8 cellular contexts compared by ENCODE assay signal in the genomic region with DNA sequence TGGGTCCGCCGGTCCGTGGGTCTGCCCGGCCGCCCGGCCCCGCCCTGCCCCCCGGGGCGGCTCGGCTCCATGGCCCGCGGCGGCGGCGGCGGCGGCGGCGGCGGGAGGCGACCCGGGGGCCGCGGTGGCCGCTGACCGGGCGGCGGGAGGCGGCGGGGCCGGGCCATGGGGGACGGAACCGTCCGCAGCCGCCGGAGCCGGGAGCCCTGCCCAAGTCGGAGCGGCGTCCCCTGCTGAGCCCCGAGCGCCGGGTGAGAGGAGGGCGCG. TPM values are rescaled to one million over a fixed set of nuclear protein-coding genes. Genes with fewer than 3 reads are reported as not detected.
DNase-seq lines count a peak whose midpoint lies in the region; TF ChIP-seq lines count a peak whose summit lies in the region.
"Had no signal": no experiment of that assay in that cellular context is flagged by ENCODE, and none has a peak within 500 bp of the region (broad histone marks: within the 10 kb centered on the region; RNA-seq: fewer than 3 reads in every experiment).

No MANE protein-coding gene starts in this region.

- DNase-seq in esophagus squamous epithelium (lab: John Stamatoyannopoulos, UW) (no peak), stomach (no peak), HCEC 1CT (no peak)
- no peak for DNase-seq in activated naive CD4-positive, alpha-beta T cell treated with anti-CD3 and anti-CD28 coated beads for 36 hours
- DNase-seq in activated T-helper 2 cell treated with anti-CD3 and anti-CD28 coated beads, Interferon-gamma antibody, Interleukin-2, Interleukin-4, amounts not matched to agents 10 μg/mL and 5 μg/mL and 100 μg/mL, durations not matched to agents 14 hours and 24 hours and 36 hours (ENCODE audit: low spot score): no peak

- TF ChIP-seq POLR2A in esophagus squamous epithelium (IDR thresholded peaks at IDR 0.05) (no peak), stomach (IDR thresholded peaks at IDR 0.05) (no peak)

- H3K27ac Mint-ChIP-seq in activated naive CD4-positive, alpha-beta T cell treated with anti-CD3 and anti-CD28 coated beads for 36 hours: no peak overlapping the region
- no peak overlapping the region for H3K27ac Mint-ChIP-seq in activated T-helper 2 cell treated with anti-CD3 and anti-CD28 coated beads, Interferon-gamma antibody, Interleukin-2, Interleukin-4, amounts not matched to agents 10 μg/mL and 5 μg/mL and 100 μg/mL, durations not matched to agents 14 hours and 24 hours and 36 hours

- no peak overlapping the region for H3K4me2 ChIP-seq in KMS-11

- H2AFZ ChIP-seq in KMS-11 (ENCODE audit: low read depth): peak overlapping the region; percentile 22; the same call in 1 of the 2 replicates

- peaks cover 33% of the 10 kb centered on the region for H3K36me3 Mint-ChIP-seq in activated naive CD4-positive, alpha-beta T cell treated with anti-CD3 and anti-CD28 coated beads for 36 hours (ENCODE audit: low read depth)
- peaks cover 47% of the 10 kb centered on the region for H3K36me3 Mint-ChIP-seq in activated T-helper 2 cell treated with anti-CD3 and anti-CD28 coated beads, Interferon-gamma antibody, Interleukin-2, Interleukin-4, amounts not matched to agents 10 μg/mL and 5 μg/mL and 100 μg/mL, durations not matched to agents 14 hours and 24 hours and 36 hours (ENCODE audit: low read depth)

- H3K36me3 ChIP-seq in KMS-11 (ENCODE audit: insufficient read depth): no peaks in the 10 kb centered on the region
- H3K36me3 ChIP-seq in esophagus squamous epithelium: peaks cover 12 to 53% (median 15%) of the 10 kb centered on the region in 3 donors
- peaks cover 10 to 50% (median 28%) of the 10 kb centered on the region in 4 donors for H3K36me3 ChIP-seq in stomach

- no peaks in the 10 kb centered on the region for H3K9me3 ChIP-seq in esophagus squamous epithelium
- H3K9me3 ChIP-seq in stomach: no peaks in the 10 kb centered on the region

- peaks cover 44% of the 10 kb centered on the region for H3K79me2 ChIP-seq in KMS-11 (ENCODE audit: insufficient read depth, low read depth)

- H3K27me3 ChIP-seq in KMS-11 (ENCODE audit: insufficient read depth, low read depth) (no peaks in the 10 kb centered on the region), esophagus squamous epithelium (no peaks in the 10 kb centered on the region), stomach (no peaks in the 10 kb centered on the region)

- H3K9ac ChIP-seq in KMS-11: peak overlapping the region; percentile 79

- no CpG with 5 or more reads among the region's 45 CpGs for WGBS in esophagus squamous epithelium, 2 donors
- WGBS in stomach, 5 donors: 0 to 3% (median 2%) methylated on average over 3 to 39 of the region's 45 CpGs; no CpG with 5 or more reads in 1 of the 5 donors

- TF ChIP-seq CTCF in KMS-11 (conservative IDR thresholded peaks at IDR 0.05; ENCODE audit: low read depth, low read length) (no peak), esophagus squamous epithelium (IDR thresholded peaks at IDR 0.05) (no peak), stomach (IDR thresholded peaks at IDR 0.05) (no peak)

- H3K27me3 Mint-ChIP-seq in activated naive CD4-positive, alpha-beta T cell treated with anti-CD3 and anti-CD28 coated beads for 36 hours (ENCODE audit: low read depth): no peaks in the 10 kb centered on the region
- no peaks in the 10 kb centered on the region for H3K27me3 Mint-ChIP-seq in activated T-helper 2 cell treated with anti-CD3 and anti-CD28 coated beads, Interferon-gamma antibody, Interleukin-2, Interleukin-4, amounts not matched to agents 10 μg/mL and 5 μg/mL and 100 μg/mL, durations not matched to agents 14 hours and 24 hours and 36 hours (ENCODE audit: low read depth)
- H3K27me3 Mint-ChIP-seq: activated naive CD8-positive, alpha-beta T cell; stimulated activated naive CD8-positive, alpha-beta T cell treated with anti-CD3 and anti-CD28 coated beads, Interleukin-15, amount 100 ng/mL, for 72 hours had no signal

- H3K27ac ChIP-seq in KMS-11: peak overlapping the region; percentile 39
- H3K27ac ChIP-seq in esophagus squamous epithelium: peak overlapping the region; percentile 47 to 84 (median 80)
- H3K27ac ChIP-seq in stomach: peak overlapping the region; percentile 41 to 83 (median 76)

- H3K4me1 ChIP-seq in KMS-11 (ENCODE audit: low read depth, poor library complexity, severe bottlenecking) (peaks cover 31% of the 10 kb centered on the region), esophagus squamous epithelium (peaks cover 44 to 69% (median 49%) of the 10 kb centered on the region in 3 donors), stomach (peaks cover 46 to 64% (median 59%) of the 10 kb centered on the region in 4 donors)

- CTCF ChIA-PET in activated naive CD4-positive, alpha-beta T cell treated with anti-CD3 and anti-CD28 coated beads for 36 hours (lab: Charles Lee): no interaction called here

- H3K4me1 Mint-ChIP-seq in activated naive CD4-positive, alpha-beta T cell treated with anti-CD3 and anti-CD28 coated beads for 36 hours (ENCODE audit: low read depth): peaks cover 36% of the 10 kb centered on the region
- peaks cover 37% of the 10 kb centered on the region for H3K4me1 Mint-ChIP-seq in activated T-helper 2 cell treated with anti-CD3 and anti-CD28 coated beads, Interferon-gamma antibody, Interleukin-2, Interleukin-4, amounts not matched to agents 10 μg/mL and 5 μg/mL and 100 μg/mL, durations not matched to agents 14 hours and 24 hours and 36 hours (ENCODE audit: low read depth)

- intact Hi-C loops in esophagus squamous epithelium (cut with DNase I): no loop called here
- intact Hi-C loops in stomach (cut with DNase I; ENCODE audit: low total_unique reads): no loop called here
- intact Hi-C loops in activated naive CD4-positive, alpha-beta T cell treated with anti-CD3 and anti-CD28 coated beads for 36 hours (cut with micrococcal nuclease): no loop called here
- intact Hi-C loops in activated T-helper 2 cell treated with anti-CD3 and anti-CD28 coated beads, Interferon-gamma antibody, Interleukin-2, Interleukin-4, amounts not matched to agents 10 μg/mL and 5 μg/mL and 100 μg/mL, durations not matched to agents 14 hours and 24 hours and 36 hours (cut with micrococcal nuclease): no loop called here

- no peak for TF ChIP-seq EP300 in stomach (IDR thresholded peaks at IDR 0.05)

- no peaks in the 10 kb centered on the region for H3K9me3 Mint-ChIP-seq in activated naive CD4-positive, alpha-beta T cell treated with anti-CD3 and anti-CD28 coated beads for 36 hours
- no peaks in the 10 kb centered on the region for H3K9me3 Mint-ChIP-seq in activated T-helper 2 cell treated with anti-CD3 and anti-CD28 coated beads, Interferon-gamma antibody, Interleukin-2, Interleukin-4, amounts not matched to agents 10 μg/mL and 5 μg/mL and 100 μg/mL, durations not matched to agents 14 hours and 24 hours and 36 hours
- H3K9me3 Mint-ChIP-seq: stimulated activated naive CD8-positive, alpha-beta T cell treated with anti-CD3 and anti-CD28 coated beads, Interleukin-15, amount 100 ng/mL, for 72 hours had no signal

- H3K4me3 Mint-ChIP-seq in activated naive CD4-positive, alpha-beta T cell treated with anti-CD3 and anti-CD28 coated beads for 36 hours: no peak overlapping the region
- no peak overlapping the region for H3K4me3 Mint-ChIP-seq in activated T-helper 2 cell treated with anti-CD3 and anti-CD28 coated beads, Interferon-gamma antibody, Interleukin-2, Interleukin-4, amounts not matched to agents 10 μg/mL and 5 μg/mL and 100 μg/mL, durations not matched to agents 14 hours and 24 hours and 36 hours (ENCODE audit: low read depth)

- no peak overlapping the region for H3K4me3 ChIP-seq in KMS-11 (IDR thresholded peaks at IDR 0.05; ENCODE audit: insufficient read depth, low read depth, low read length)
- H3K4me3 ChIP-seq in esophagus squamous epithelium: peak overlapping the region; percentile 61 to 94 (median 74)
- peak overlapping the region; percentile 70 to 94 (median 88) for H3K4me3 ChIP-seq in stomach

- no peaks in the 10 kb centered on the region for H4K20me1 ChIP-seq in KMS-11 (ENCODE audit: insufficient read depth)

RNA-seq across cellular contexts. Expression of gene B4GALT2, which starts 0.2 kb away (rescaled TPM):
- 10 to 100 TPM; 38.9 to 59.3 (median 48.3) TPM for total RNA-seq in esophagus squamous epithelium
- 10 to 100 TPM; 15.2 to 30.9 (median 23.8) TPM for total RNA-seq in stomach
- 10 to 100 TPM; 19.9 to 37.4 (median 21.3) TPM for polyA plus RNA-seq in stomach
- total RNA-seq in activated naive CD4-positive, alpha-beta T cell treated with anti-CD3 and anti-CD28 coated beads for 36 hours: 10 to 100 TPM; 18.7 to 19.2 TPM
- 53.9 and 57.7 TPM in 2 replicates for total RNA-seq in activated T-helper 2 cell treated with anti-CD3 and anti-CD28 coated beads, Interferon-gamma antibody, Interleukin-2, Interleukin-4, amounts not matched to agents 10 μg/mL and 5 μg/mL and 100 μg/mL, durations not matched to agents 14 hours and 24 hours and 36 hours

RNA-seq across cellular contexts. Expression of gene ATP6V0B, which starts 4.4 kb away (rescaled TPM):
- total RNA-seq in esophagus squamous epithelium (100 to 1,000 TPM in 3 of 4 donors, 10 to 100 TPM in 1; 70.1 to 169 (median 135) TPM), stomach (100 to 1,000 TPM in 1 of 5 donors, 10 to 100 TPM in 4; 32.1 to 142 (median 85.2) TPM)
- polyA plus RNA-seq in stomach: 100 to 1,000 TPM in 2 of 3 donors, 10 to 100 TPM in 1; 94.7 to 188 (median 162) TPM
- total RNA-seq in activated naive CD4-positive, alpha-beta T cell treated with anti-CD3 and anti-CD28 coated beads for 36 hours: 10 to 100 TPM; 44.2 to 52.6 TPM
- 156 and 160 TPM in 2 replicates for total RNA-seq in activated T-helper 2 cell treated with anti-CD3 and anti-CD28 coated beads, Interferon-gamma antibody, Interleukin-2, Interleukin-4, amounts not matched to agents 10 μg/mL and 5 μg/mL and 100 μg/mL, durations not matched to agents 14 hours and 24 hours and 36 hours

RNA-seq across cellular contexts. Expression of gene DPH2, which starts 9.4 kb away (rescaled TPM):
- total RNA-seq in esophagus squamous epithelium (10 to 100 TPM; 14.0 to 34.6 (median 27.7) TPM), stomach (10 to 100 TPM in 4 of 5 donors, 1 to 10 TPM in 1; 6.4 to 93.2 (median 26.8) TPM)
- polyA plus RNA-seq in stomach: 10 to 100 TPM; 10.2 to 13.7 (median 11.6) TPM
- total RNA-seq in activated naive CD4-positive, alpha-beta T cell treated with anti-CD3 and anti-CD28 coated beads for 36 hours: 10 to 100 TPM; 22.2 to 27.7 TPM
- 48.2 and 49.5 TPM in 2 replicates for total RNA-seq in activated T-helper 2 cell treated with anti-CD3 and anti-CD28 coated beads, Interferon-gamma antibody, Interleukin-2, Interleukin-4, amounts not matched to agents 10 μg/mL and 5 μg/mL and 100 μg/mL, durations not matched to agents 14 hours and 24 hours and 36 hours

RNA-seq across cellular contexts. Expression of gene CCDC24, which starts 12.2 kb away (rescaled TPM):
- 1 to 10 TPM; 3.0 to 7.3 (median 4.7) TPM for total RNA-seq in esophagus squamous epithelium
- 10 to 100 TPM in 2 of 5 donors, 1 to 10 TPM in 3; 1.2 to 32.4 (median 6.7) TPM for total RNA-seq in stomach
- polyA plus RNA-seq in stomach: 10 to 100 TPM in 2 of 3 donors, 1 to 10 TPM in 1; 5.3 to 16.7 (median 14.6) TPM
- total RNA-seq in activated naive CD4-positive, alpha-beta T cell treated with anti-CD3 and anti-CD28 coated beads for 36 hours: 1 to 10 TPM in 1 of 2 experiments, under 1 TPM in 1; 0.91 to 1.6 TPM
- total RNA-seq in activated T-helper 2 cell treated with anti-CD3 and anti-CD28 coated beads, Interferon-gamma antibody, Interleukin-2, Interleukin-4, amounts not matched to agents 10 μg/mL and 5 μg/mL and 100 μg/mL, durations not matched to agents 14 hours and 24 hours and 36 hours: 2.1 and 2.3 TPM in 2 replicates

RNA-seq across cellular contexts. Expression of gene IPO13, which starts 32.4 kb away (rescaled TPM):
- total RNA-seq in esophagus squamous epithelium (10 to 100 TPM; 19.3 to 32.4 (median 20.5) TPM), stomach (10 to 100 TPM in 3 of 5 donors, 1 to 10 TPM in 2; 6.2 to 54.5 (median 15.9) TPM)
- 10 to 100 TPM; 14.2 to 26.5 (median 22.6) TPM for polyA plus RNA-seq in stomach
- total RNA-seq in activated naive CD4-positive, alpha-beta T cell treated with anti-CD3 and anti-CD28 coated beads for 36 hours: 10 to 100 TPM in 1 of 2 experiments, 1 to 10 TPM in 1; 8.0 to 12.4 TPM
- total RNA-seq in activated T-helper 2 cell treated with anti-CD3 and anti-CD28 coated beads, Interferon-gamma antibody, Interleukin-2, Interleukin-4, amounts not matched to agents 10 μg/mL and 5 μg/mL and 100 μg/mL, durations not matched to agents 14 hours and 24 hours and 36 hours: 26.4 and 26.8 TPM in 2 replicates
